In the genomic region with DNA sequence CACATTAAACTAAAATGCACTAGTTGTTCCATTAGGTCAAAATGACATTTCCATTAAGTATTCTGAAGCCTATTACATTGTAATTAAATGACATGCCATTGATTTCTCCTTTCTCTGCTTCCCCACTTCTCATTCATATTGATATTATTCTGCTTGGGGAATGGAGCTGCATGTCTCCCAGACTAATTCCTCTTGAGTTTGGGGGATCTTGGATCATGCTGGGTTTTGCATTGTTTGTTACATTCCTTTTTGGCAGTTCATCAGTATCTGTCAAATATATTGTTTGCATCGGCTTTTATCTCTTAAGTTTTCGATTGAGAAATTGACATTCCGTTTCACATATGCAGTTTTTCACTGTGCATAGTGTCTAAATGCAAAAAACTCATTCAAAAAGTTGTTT, we compare ENCODE assay signal across 32 cellular contexts.
"Had no signal": no experiment of that assay in that cellular context is flagged by ENCODE, and none has a peak within 500 bp of the region (broad histone marks: within the 10 kb centered on the region; RNA-seq: fewer than 3 reads in every experiment).

No MANE protein-coding gene starts in this region.

- H3K27ac ChIP-seq: ascending aorta, cardiac muscle cell, colonic mucosa, gastrocnemius medialis, hepatocyte, left lung, lower lobe of right lung, right atrium auricular region, tibial artery, upper lobe of right lung, WERI-Rb-1 had no signal

- H3K27me3 Mint-ChIP-seq: activated CD4-positive, alpha-beta memory T cell treated with anti-CD3 and anti-CD28 coated beads, Interleukin-2, amount 10 ng/mL, durations not matched to agents 7 days and 5 days; activated CD4-positive, alpha-beta T cell treated with anti-CD3 and anti-CD28 coated beads, Interleukin-2, amount 10 ng/mL, durations not matched to agents 7 days and 5 days; activated naive CD4-positive, alpha-beta T cell treated with anti-CD3 and anti-CD28 coated beads, Interleukin-2, amount 10 ng/mL, durations not matched to agents 7 days and 5 days; activated naive CD8-positive, alpha-beta T cell treated with anti-CD3 and anti-CD28 coated beads, Interleukin-2, amount 10 ng/mL, durations not matched to agents 7 days and 5 days; activated T-cell treated with anti-CD3 and anti-CD28 coated beads, Interleukin-2, amount 50 U/mL, for 24 hours; brain; stimulated activated memory B cell treated with anti-CD40 and anti-IgM and Interleukin-4, amounts not matched to agents 10 μg/mL and 1 μg/mL and 100 μg/mL, for 72 hours; stimulated activated naive CD8-positive, alpha-beta T cell treated with anti-CD3 and anti-CD28 coated beads, Interleukin-15, amount 100 ng/mL, for 72 hours had no signal

- H2AFZ ChIP-seq: hepatocyte had no signal

- H3K79me2 ChIP-seq: hepatocyte had no signal

- ATAC-seq: gastrocnemius medialis; left lung; lower lobe of right lung; natural killer cell; stimulated activated memory B cell treated with anti-CD40 and anti-IgM and Interleukin-4, amounts not matched to agents 10 μg/mL and 1 μg/mL and 100 μg/mL, for 72 hours; stimulated activated naive CD8-positive, alpha-beta T cell treated with anti-CD3 and anti-CD28 coated beads, Interleukin-15, amount 100 ng/mL, for 72 hours; upper lobe of right lung had no signal

- DNase-seq: activated CD4-positive, alpha-beta memory T cell treated with anti-CD3 and anti-CD28 coated beads, Interleukin-2, amount 10 ng/mL, durations not matched to agents 7 days and 5 days; activated CD4-positive, alpha-beta T cell treated with anti-CD3 and anti-CD28 coated beads, Interleukin-2, amount 10 ng/mL, durations not matched to agents 7 days and 5 days; activated CD4-positive, CD25-positive, alpha-beta regulatory T cell treated with anti-CD3 and anti-CD28 coated beads, Interleukin-2, amount 50 U/mL, for 72 hours; activated CD8-positive, alpha-beta memory T cell treated with anti-CD3 and anti-CD28 coated beads, Interleukin-2, amount 50 U/mL, for 48 hours; activated gamma-delta T cell; activated naive CD4-positive, alpha-beta T cell treated with anti-CD3 and anti-CD28 coated beads, Interleukin-2, amount 10 ng/mL, durations not matched to agents 7 days and 5 days; activated naive CD8-positive, alpha-beta T cell treated with anti-CD3 and anti-CD28 coated beads, Interleukin-2, amount 10 ng/mL, durations not matched to agents 7 days and 5 days; activated T-cell treated with anti-CD3 and anti-CD28 coated beads, Interleukin-2, amount 50 U/mL, for 24 hours; cerebellar nuclear complex; colonic mucosa; effector CD8-positive, alpha-beta T cell; gastrocnemius medialis; left lung; lower lobe of right lung; mesenchymal stem cell; natural killer cell; stimulated activated CD4-positive, alpha-beta T cell treated with anti-CD3 and anti-CD28 coated beads, Interleukin-1b, Interleukin-23, amount 100 ng/mL, for 48 hours; stimulated activated CD4-positive, alpha-beta T cell treated with anti-CD3 and anti-CD28 coated beads, Interleukin-4, amount 100 ng/mL, for 4 hours; stimulated activated CD8-positive, alpha-beta memory T cell treated with anti-CD3 and anti-CD28 coated beads, Interleukin-4, amount 100 ng/mL, for 48 hours; stimulated activated naive CD8-positive, alpha-beta T cell treated with anti-CD3 and anti-CD28 coated beads, Interleukin-15, amount 100 ng/mL, for 72 hours; T-helper 9 cell; tibial artery; upper lobe of right lung; WERI-Rb-1 had no signal

- H3K4me1 Mint-ChIP-seq: stimulated activated memory B cell treated with anti-CD40 and anti-IgM and Interleukin-4, amounts not matched to agents 10 μg/mL and 1 μg/mL and 100 μg/mL, for 72 hours had no signal

- H3K27me3 ChIP-seq: ascending aorta, cardiac muscle cell, colonic mucosa, gastrocnemius medialis, hepatocyte, left lung, right atrium auricular region, tibial artery, upper lobe of right lung had no signal

- H3K9me3 Mint-ChIP-seq: activated CD4-positive, alpha-beta memory T cell treated with anti-CD3 and anti-CD28 coated beads, Interleukin-2, amount 10 ng/mL, durations not matched to agents 7 days and 5 days; activated CD4-positive, alpha-beta T cell treated with anti-CD3 and anti-CD28 coated beads, Interleukin-2, amount 10 ng/mL, durations not matched to agents 7 days and 5 days; activated naive CD4-positive, alpha-beta T cell treated with anti-CD3 and anti-CD28 coated beads, Interleukin-2, amount 10 ng/mL, durations not matched to agents 7 days and 5 days; activated naive CD8-positive, alpha-beta T cell treated with anti-CD3 and anti-CD28 coated beads, Interleukin-2, amount 10 ng/mL, durations not matched to agents 7 days and 5 days; activated T-cell treated with anti-CD3 and anti-CD28 coated beads, Interleukin-2, amount 50 U/mL, for 24 hours; brain; natural killer cell; stimulated activated memory B cell treated with anti-CD40 and anti-IgM and Interleukin-4, amounts not matched to agents 10 μg/mL and 1 μg/mL and 100 μg/mL, for 72 hours; stimulated activated naive CD8-positive, alpha-beta T cell treated with anti-CD3 and anti-CD28 coated beads, Interleukin-15, amount 100 ng/mL, for 72 hours; T-helper 1 cell treated with Interleukin-12 subunit alpha and Interleukin-12 subunit beta and Interleukin-4 antibody, amounts not matched to agents 30 μg/mL and 1 μg/mL, for 36 hours had no signal

- H3K4me3 Mint-ChIP-seq: activated CD4-positive, alpha-beta memory T cell treated with anti-CD3 and anti-CD28 coated beads, Interleukin-2, amount 10 ng/mL, durations not matched to agents 7 days and 5 days; activated CD4-positive, alpha-beta T cell treated with anti-CD3 and anti-CD28 coated beads, Interleukin-2, amount 10 ng/mL, durations not matched to agents 7 days and 5 days; activated naive CD4-positive, alpha-beta T cell treated with anti-CD3 and anti-CD28 coated beads, Interleukin-2, amount 10 ng/mL, durations not matched to agents 7 days and 5 days; activated naive CD8-positive, alpha-beta T cell treated with anti-CD3 and anti-CD28 coated beads, Interleukin-2, amount 10 ng/mL, durations not matched to agents 7 days and 5 days; activated T-cell treated with anti-CD3 and anti-CD28 coated beads, Interleukin-2, amount 50 U/mL, for 24 hours; brain; natural killer cell; stimulated activated memory B cell treated with anti-CD40 and anti-IgM and Interleukin-4, amounts not matched to agents 10 μg/mL and 1 μg/mL and 100 μg/mL, for 72 hours; stimulated activated naive CD8-positive, alpha-beta T cell treated with anti-CD3 and anti-CD28 coated beads, Interleukin-15, amount 100 ng/mL, for 72 hours; T-helper 1 cell treated with Interleukin-12 subunit alpha and Interleukin-12 subunit beta and Interleukin-4 antibody, amounts not matched to agents 30 μg/mL and 1 μg/mL, for 36 hours had no signal

- H3K36me3 ChIP-seq: ascending aorta, cardiac muscle cell, colonic mucosa, lower lobe of right lung, right atrium auricular region, tibial artery, upper lobe of right lung, WERI-Rb-1 had no signal

- H3K27ac Mint-ChIP-seq: activated CD4-positive, alpha-beta memory T cell treated with anti-CD3 and anti-CD28 coated beads, Interleukin-2, amount 10 ng/mL, durations not matched to agents 7 days and 5 days; activated CD4-positive, alpha-beta T cell treated with anti-CD3 and anti-CD28 coated beads, Interleukin-2, amount 10 ng/mL, durations not matched to agents 7 days and 5 days; activated naive CD4-positive, alpha-beta T cell treated with anti-CD3 and anti-CD28 coated beads, Interleukin-2, amount 10 ng/mL, durations not matched to agents 7 days and 5 days; activated naive CD8-positive, alpha-beta T cell treated with anti-CD3 and anti-CD28 coated beads, Interleukin-2, amount 10 ng/mL, durations not matched to agents 7 days and 5 days; activated T-cell treated with anti-CD3 and anti-CD28 coated beads, Interleukin-2, amount 50 U/mL, for 24 hours; natural killer cell; stimulated activated memory B cell treated with anti-CD40 and anti-IgM and Interleukin-4, amounts not matched to agents 10 μg/mL and 1 μg/mL and 100 μg/mL, for 72 hours; stimulated activated naive CD8-positive, alpha-beta T cell treated with anti-CD3 and anti-CD28 coated beads, Interleukin-15, amount 100 ng/mL, for 72 hours; T-helper 1 cell treated with Interleukin-12 subunit alpha and Interleukin-12 subunit beta and Interleukin-4 antibody, amounts not matched to agents 30 μg/mL and 1 μg/mL, for 36 hours had no signal

- H3K4me1 ChIP-seq: colonic mucosa, gastrocnemius medialis, lower lobe of right lung, upper lobe of right lung had no signal

- H3K9me3 ChIP-seq: ascending aorta, colonic mucosa, gastrocnemius medialis, left lung, lower lobe of right lung, right atrium auricular region, tibial artery, upper lobe of right lung had no signal

- H3K4me3 ChIP-seq: ascending aorta, cardiac muscle cell, colonic mucosa, gastrocnemius medialis, hepatocyte, left lung, lower lobe of right lung, right atrium auricular region, smooth muscle cell, tibial artery, upper lobe of right lung had no signal

- H3K4me2 ChIP-seq: hepatocyte, smooth muscle cell had no signal

- H3K36me3 Mint-ChIP-seq: activated naive CD4-positive, alpha-beta T cell treated with anti-CD3 and anti-CD28 coated beads, Interleukin-2, amount 10 ng/mL, durations not matched to agents 7 days and 5 days; activated naive CD8-positive, alpha-beta T cell treated with anti-CD3 and anti-CD28 coated beads, Interleukin-2, amount 10 ng/mL, durations not matched to agents 7 days and 5 days; natural killer cell had no signal
